In the genomic region with DNA sequence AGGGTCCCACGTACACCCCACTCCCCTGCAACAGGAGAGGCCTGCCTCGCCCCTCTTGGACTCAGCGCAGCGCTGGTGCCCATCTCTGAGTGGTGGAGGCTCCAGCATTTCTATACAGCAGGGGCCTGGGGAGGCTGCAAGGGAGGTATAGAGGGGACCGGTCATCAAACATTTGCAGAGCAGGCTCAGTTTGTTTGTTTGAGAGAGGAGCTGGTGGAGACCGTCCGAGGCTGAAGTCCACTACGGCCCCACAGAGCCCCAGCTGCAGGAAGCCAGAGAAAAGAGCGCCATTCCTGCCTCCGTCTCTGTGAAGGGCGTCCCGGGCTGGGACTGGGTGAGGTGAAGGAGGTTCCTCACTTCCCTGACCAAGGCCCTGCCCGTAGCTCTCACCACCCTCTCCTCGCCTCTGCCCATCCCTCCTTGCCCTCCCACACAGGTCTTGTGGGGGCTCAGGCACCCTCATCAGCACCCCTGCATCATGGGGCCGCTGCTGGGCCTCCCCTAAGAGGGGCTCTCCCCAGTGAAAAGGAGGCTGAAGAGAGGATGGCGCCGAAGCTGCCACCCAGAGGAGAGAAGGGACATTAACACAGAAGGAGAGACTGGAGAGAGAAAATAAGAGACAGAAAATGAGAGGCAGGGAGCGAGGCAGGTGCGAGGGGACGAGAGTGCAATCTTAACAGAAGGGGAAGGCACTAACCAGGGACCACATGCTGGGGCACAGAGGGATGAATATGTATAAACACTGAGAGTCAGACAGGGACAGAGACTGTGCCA, we compare ENCODE assay signal across 11 cellular contexts. TPM values are rescaled to one million over a fixed set of nuclear protein-coding genes. Genes with fewer than 3 reads are reported as not detected.
A peak's percentile ranks its signal among the peaks of the same experiment; 100 is the strongest.
DNase-seq lines count a peak whose midpoint lies in the region; ATAC-seq and TF ChIP-seq lines count a peak whose summit lies in the region.
"Had no signal": no experiment of that assay in that cellular context is flagged by ENCODE, and none has a peak within 500 bp of the region (broad histone marks: within the 10 kb centered on the region; RNA-seq: fewer than 3 reads in every experiment).

No MANE protein-coding gene starts in this region.

- in situ Hi-C loops in gastrocnemius medialis (cut with MboI; ENCODE audit: low sequenced_read_pairs in 4 of 4): no loop called here

- H3K9me3 ChIP-seq in gastrocnemius medialis: no peaks in the 10 kb centered on the region
- H3K9me3 ChIP-seq: SJSA1 had no signal

- H3K4me3 ChIP-seq in fibroblast of mammary gland (ENCODE audit: control insufficient read depth, low read depth, low read length): no peak overlapping the region
- no peak overlapping the region for H3K4me3 ChIP-seq in gastrocnemius medialis
- H3K4me3 ChIP-seq: SJSA1 had no signal

- H3K36me3 ChIP-seq in gastrocnemius medialis: peaks cover 0 to 29% of the 10 kb centered on the region in 2 donors
- H3K36me3 ChIP-seq: SJSA1 had no signal

- peak overlapping the region in 3 of 4 donors; percentile 5 to 63 (median 58) for H3K27ac ChIP-seq in gastrocnemius medialis
- H3K27ac ChIP-seq: C4-2B, SJSA1 had no signal

- H3K27me3 Mint-ChIP-seq in activated naive CD4-positive, alpha-beta T cell treated with anti-CD3 and anti-CD28 coated beads, Interleukin-2, amount 50 U/mL, for 24 hours: no peaks in the 10 kb centered on the region

- peak in 1 of 2 donors; percentile 3 for ATAC-seq in gastrocnemius medialis
- no peak for ATAC-seq in stimulated activated effector memory CD8-positive, alpha-beta T cell treated with anti-CD3 and anti-CD28 coated beads, Interleukin-12 subunit alpha, Interleukin-12 subunit beta, amount 100 ng/mL, for 72 hours

- H3K27me3 ChIP-seq in gastrocnemius medialis: no peaks in the 10 kb centered on the region
- H3K27me3 ChIP-seq: SJSA1 had no signal

- no peak overlapping the region for H3K4me3 Mint-ChIP-seq in activated naive CD4-positive, alpha-beta T cell treated with anti-CD3 and anti-CD28 coated beads, Interleukin-2, amount 50 U/mL, for 24 hours
- no peak overlapping the region for H3K4me3 Mint-ChIP-seq in stimulated activated effector memory CD8-positive, alpha-beta T cell treated with anti-CD3 and anti-CD28 coated beads, Interleukin-12 subunit alpha, Interleukin-12 subunit beta, amount 100 ng/mL, for 72 hours

- TF ChIP-seq POLR2A in gastrocnemius medialis (IDR thresholded peaks at IDR 0.05): no peak

- H3K9me3 Mint-ChIP-seq in activated naive CD4-positive, alpha-beta T cell treated with anti-CD3 and anti-CD28 coated beads, Interleukin-2, amount 50 U/mL, for 24 hours: no peaks in the 10 kb centered on the region
- H3K9me3 Mint-ChIP-seq in stimulated activated effector memory CD8-positive, alpha-beta T cell treated with anti-CD3 and anti-CD28 coated beads, Interleukin-12 subunit alpha, Interleukin-12 subunit beta, amount 100 ng/mL, for 72 hours: no peaks in the 10 kb centered on the region

- no peak for DNase-seq in activated naive CD4-positive, alpha-beta T cell treated with Interleukin-2 at 50 U/mL for 16 hours
- DNase-seq in NCI-H510A (lab: John Stamatoyannopoulos, UW) (peak; percentile 35), fibroblast of mammary gland (ENCODE audit: low read depth) (no peak), gastrocnemius medialis (no peak), UCSD-AML1 (lab: John Stamatoyannopoulos, UW; ENCODE audit: unreplicated experiment) (no peak)
- no peak for DNase-seq in stimulated activated effector memory CD8-positive, alpha-beta T cell treated with anti-CD3 and anti-CD28 coated beads, Interleukin-12 subunit alpha, Interleukin-12 subunit beta, amount 100 ng/mL, for 72 hours (ENCODE audit: low spot score in 2 of 2)
- DNase-seq in activated CD4-positive, CD25-positive, alpha-beta regulatory T cell treated with anti-CD3 and anti-CD28 coated beads, Interleukin-2, amount 50 U/mL, for 72 hours: no peak
- DNase-seq: activated CD8-positive, alpha-beta memory T cell treated with anti-CD3 and anti-CD28 coated beads for 24 hours had no signal

- peak; percentile 18 for TF ChIP-seq CTCF in fibroblast of mammary gland (conservative IDR thresholded peaks at IDR 0.05; ENCODE audit: control insufficient read depth, insufficient read depth, low read depth, low read length)
- TF ChIP-seq CTCF in gastrocnemius medialis (IDR thresholded peaks at IDR 0.05 in 4 of 5, conservative IDR thresholded peaks at IDR 0.05 in 1 of 5): no peak

- H3K36me3 Mint-ChIP-seq in activated naive CD4-positive, alpha-beta T cell treated with anti-CD3 and anti-CD28 coated beads, Interleukin-2, amount 50 U/mL, for 24 hours: peaks cover 4% of the 10 kb centered on the region
- peaks cover 5% of the 10 kb centered on the region for H3K36me3 Mint-ChIP-seq in stimulated activated effector memory CD8-positive, alpha-beta T cell treated with anti-CD3 and anti-CD28 coated beads, Interleukin-12 subunit alpha, Interleukin-12 subunit beta, amount 100 ng/mL, for 72 hours

- peaks cover 4% of the 10 kb centered on the region for H3K4me1 Mint-ChIP-seq in activated naive CD4-positive, alpha-beta T cell treated with anti-CD3 and anti-CD28 coated beads, Interleukin-2, amount 50 U/mL, for 24 hours
- peaks cover 15% of the 10 kb centered on the region for H3K4me1 Mint-ChIP-seq in stimulated activated effector memory CD8-positive, alpha-beta T cell treated with anti-CD3 and anti-CD28 coated beads, Interleukin-12 subunit alpha, Interleukin-12 subunit beta, amount 100 ng/mL, for 72 hours

- H3K27ac Mint-ChIP-seq in activated naive CD4-positive, alpha-beta T cell treated with anti-CD3 and anti-CD28 coated beads, Interleukin-2, amount 50 U/mL, for 24 hours: peak overlapping the region; percentile 21
- no peak overlapping the region for H3K27ac Mint-ChIP-seq in stimulated activated effector memory CD8-positive, alpha-beta T cell treated with anti-CD3 and anti-CD28 coated beads, Interleukin-12 subunit alpha, Interleukin-12 subunit beta, amount 100 ng/mL, for 72 hours

- intact Hi-C loops in gastrocnemius medialis (cut with DNase I; ENCODE audit: low total_unique reads): no loop called here

- peaks cover 9 to 12% of the 10 kb centered on the region in 2 donors for H3K4me1 ChIP-seq in gastrocnemius medialis
- H3K4me1 ChIP-seq: SJSA1 had no signal

RNA-seq across cellular contexts. Expression of gene RPUSD4, which starts 24.6 kb away (rescaled TPM):
- total RNA-seq in gastrocnemius medialis: 10 to 100 TPM; 53.3 to 93.8 (median 69.2) TPM

RNA-seq across cellular contexts. Expression of gene FAM118B, which starts 24.7 kb away (rescaled TPM):
- total RNA-seq in gastrocnemius medialis: 10 to 100 TPM; 13.6 to 32.2 (median 23.2) TPM
